10 cellular contexts compared by ENCODE assay signal in genomic region chr9:35078066-35078465, GRCh38. TPM values are rescaled to one million over a fixed set of nuclear protein-coding genes. Genes with fewer than 3 reads are reported as not detected.
A peak's percentile ranks its signal among the peaks of the same experiment; 100 is the strongest.
DNase-seq lines count a peak whose midpoint lies in the region; ATAC-seq, FAIRE-seq and TF ChIP-seq lines count a peak whose summit lies in the region.
"Had no signal": no experiment of that assay in that cellular context is flagged by ENCODE, and none has a peak within 500 bp of the region (broad histone marks: within the 10 kb centered on the region; RNA-seq: fewer than 3 reads in every experiment).

No MANE protein-coding gene starts in this region.

- no peak overlapping the region for H3K27ac ChIP-seq in CD8-positive, alpha-beta memory T cell (ENCODE audit: low read depth, low read length)
- H3K27ac ChIP-seq in KOPT-K1 (ENCODE audit: low read depth, low read length, poor library complexity, severe bottlenecking) (peak overlapping the region; percentile 89), K562 (ENCODE audit: extremely low read depth, low read depth, low read length) (no peak overlapping the region; the same call in 2 of the 3 replicates)
- H3K27ac ChIP-seq: transverse colon had no signal

- H3K9me3 Mint-ChIP-seq in CD8-positive, alpha-beta memory T cell, result no peaks in the 10 kb centered on the region
- no peaks in the 10 kb centered on the region for H3K9me3 Mint-ChIP-seq in nephron progenitor cell

- peaks cover 12% of the 10 kb centered on the region for H3K4me1 ChIP-seq in CD8-positive, alpha-beta memory T cell (ENCODE audit: insufficient read depth, low read length)
- H3K4me1 ChIP-seq in K562 (replicated peaks in 1 of 2; ENCODE audit: control insufficient read depth in 2 of 2, insufficient read depth in 2 of 2, low read length in 2 of 2), result peaks cover 3 to 28% of the 10 kb centered on the region in 2 experiments; a peak in 4 of 5 replicates

- H3K4me3 ChIP-seq in CD8-positive, alpha-beta memory T cell (ENCODE audit: low read length), result no peak overlapping the region
- peak overlapping the region; percentile 65 for H3K4me3 ChIP-seq in K562
- H3K4me3 ChIP-seq: transverse colon had no signal

- peaks cover 0 to 18% (median 4%) of the 10 kb centered on the region in 3 donors for H3K36me3 Mint-ChIP-seq in CD8-positive, alpha-beta memory T cell
- H3K36me3 Mint-ChIP-seq in nephron progenitor cell (ENCODE audit: low read depth), result peaks cover 29% of the 10 kb centered on the region

- no peak overlapping the region for H2AFZ ChIP-seq in K562 (ENCODE audit: low read depth, low read length)

- H3K9me3 ChIP-seq in CD8-positive, alpha-beta memory T cell (ENCODE audit: low read length), result no peaks in the 10 kb centered on the region
- no peaks in the 10 kb centered on the region for H3K9me3 ChIP-seq in KOPT-K1 (ENCODE audit: insufficient read depth, low read length, poor library complexity, severe bottlenecking)
- no peaks in the 10 kb centered on the region for H3K9me3 ChIP-seq in K562 (replicated peaks; ENCODE audit: control insufficient read depth, insufficient read depth, low read depth, low read length)
- H3K9me3 ChIP-seq: transverse colon had no signal

- H3K4me3 Mint-ChIP-seq in CD8-positive, alpha-beta memory T cell, result peak overlapping the region; percentile 91 to 96 (median 93)
- H3K4me3 Mint-ChIP-seq in nephron progenitor cell, result peak overlapping the region; percentile 89

- peak overlapping the region in 3 of 8 donors; percentile 12 to 57 (median 42) for H3K27ac Mint-ChIP-seq in CD8-positive, alpha-beta memory T cell
- no peak overlapping the region for H3K27ac Mint-ChIP-seq in nephron progenitor cell

- POLR2A ChIA-PET in CD8-positive, alpha-beta memory T cell (lab: Charles Lee), result no interaction called here
- POLR2A ChIA-PET in K562 (lab: Yijun Ruan, JAX), result interaction anchor here (1.0 to 1.9 kb wide), 2 partner anchors 13 to 14 kb away, joined by 4 to 13 read pairs; no protein-coding TSS in a partner anchor

- H3K4me1 Mint-ChIP-seq in CD8-positive, alpha-beta memory T cell, result peaks cover 18 to 33% (median 28%) of the 10 kb centered on the region in 3 donors
- peaks cover 32% of the 10 kb centered on the region for H3K4me1 Mint-ChIP-seq in nephron progenitor cell

- H3K27me3 ChIP-seq in CD8-positive, alpha-beta memory T cell (ENCODE audit: insufficient read depth, low read length, poor library complexity, severe bottlenecking), result no peaks in the 10 kb centered on the region
- no peaks in the 10 kb centered on the region for H3K27me3 ChIP-seq in K562 (ENCODE audit: control insufficient read depth in 2 of 2, insufficient read depth in 2 of 2, low read length in 2 of 2)
- H3K27me3 ChIP-seq: transverse colon had no signal

- FAIRE-seq in K562 (lab: Jason Lieb, UNC), result no peak

- no peaks in the 10 kb centered on the region for H3K27me3 Mint-ChIP-seq in CD8-positive, alpha-beta memory T cell
- no peaks in the 10 kb centered on the region for H3K27me3 Mint-ChIP-seq in nephron progenitor cell (ENCODE audit: low read depth, poor library complexity)

- 35% methylated on average over 4 of the region's 4 CpGs for WGBS in K562 (ENCODE audit: insufficient coverage, low coverage, missing lambda C conversion rate)

- in situ Hi-C loops in K562 (cut with MboI), result no loop called here

- CTCF ChIA-PET in CD8-positive, alpha-beta memory T cell (lab: Charles Lee), result interaction anchor here (2.9 to 5.7 kb wide), 3 partner anchors 18 to 25 kb away, joined by 8 to 51 read pairs (median 26); partner anchors contain the start of genes PIGO and STOML2
- CTCF ChIA-PET in K562 (lab: Yijun Ruan, JAX; ENCODE audit: low intra/inter-chr PET ratio), result no interaction called here

- no peaks in the 10 kb centered on the region for H4K20me1 ChIP-seq in K562 (replicated peaks; ENCODE audit: control insufficient read depth, insufficient read depth, low read length)

- no peak for TF ChIP-seq POLR2A in K562 (conservative IDR thresholded peaks at IDR 0.05)

- TF ChIP-seq RAD21 in K562 (CRISPR knock-in tag; conservative IDR thresholded peaks at IDR 0.05 in 1 of 2, IDR thresholded peaks at IDR 0.05 in 1 of 2), result no peak

- TF ChIP-seq CTCF in K562 (IDR thresholded peaks at IDR 0.05 in 2 of 3, conservative IDR thresholded peaks at IDR 0.05 in 1 of 3; ENCODE audit: insufficient read depth in 2 of 3, low read depth in 1 of 3, low read length in 3 of 3) (no peak), nephron progenitor cell (IDR thresholded peaks at IDR 0.05) (no peak)

- no peak for TF ChIP-seq EP300 in K562 (IDR thresholded peaks at IDR 0.05; ENCODE audit: low read length)

- H3K36me3 ChIP-seq in CD8-positive, alpha-beta memory T cell (ENCODE audit: insufficient read depth, low read length), result peaks cover 4% of the 10 kb centered on the region
- H3K36me3 ChIP-seq in KOPT-K1 (ENCODE audit: insufficient read depth, low read length) (peaks cover 52% of the 10 kb centered on the region), K562 (ENCODE audit: control insufficient read depth, insufficient read depth, low read length) (peaks cover 40% of the 10 kb centered on the region; the same call in 2 of the 3 replicates)
- H3K36me3 ChIP-seq: transverse colon had no signal

- no peak for DNase-seq in CD8-positive, alpha-beta memory T cell
- DNase-seq in K562 (ENCODE audit: extremely low read depth in 1 of 4, low spot score in 3 of 4) (no peak), nephron progenitor cell (no peak), NCI-H1048 (lab: John Stamatoyannopoulos, UW) (no peak), SKM-1 treated with dmso at 0.1 percent for 144 hours (lab: John Stamatoyannopoulos, UW; ENCODE audit: unreplicated experiment) (no peak)
- DNase-seq: NCI-H526 treated with DMSO at 0.1 percent for 48 hours, transverse colon had no signal

- H3K79me2 ChIP-seq in K562 (ENCODE audit: control insufficient read depth, insufficient read depth, low read length), result peaks cover 24% of the 10 kb centered on the region

- no peak for ATAC-seq in K562
- no peak for ATAC-seq in HG02588 (IDR thresholded peaks at IDR 0.05; ENCODE audit: unreplicated experiment)
- ATAC-seq in HG02970 (IDR thresholded peaks at IDR 0.05; ENCODE audit: low FRiP score, unreplicated experiment), result no peak

- H3K9me1 ChIP-seq in K562 (ENCODE audit: control insufficient read depth, insufficient read depth, low read length), result peaks cover 4% of the 10 kb centered on the region

- H3K9ac ChIP-seq in K562 (ENCODE audit: insufficient read depth in 1 of 2, low read depth in 2 of 2, low read length in 2 of 2), result peak overlapping the region; percentile 80 to 98

- no TSS peak for BruUV-seq in K562 (replicated peaks; lab: Mats Ljungman, UMichigan)

- intact Hi-C loops in K562 (cut with micrococcal nuclease), result no loop called here

- peak overlapping the region; percentile 93 for H3K4me2 ChIP-seq in K562 (ENCODE audit: insufficient read depth, low read length)

RNA-seq across cellular contexts. Expression of gene FANCG, which starts 1.7 kb away (rescaled TPM):
- total RNA-seq in CD8-positive, alpha-beta memory T cell, result 10 to 100 TPM; 90.6 to 95.4 TPM
- polyA plus RNA-seq in CD8-positive, alpha-beta memory T cell, result 10.0 TPM
- 129 and 224 TPM in 2 replicates for total RNA-seq in K562 (2011; cell fraction: chromatin; rRNA removed; ENCODE audit: low replicate concordance)
- total RNA-seq in K562 (2011; cell fraction: nucleolus; rRNA removed), result 134 and 157 TPM in 2 replicates
- total RNA-seq in K562 (2011; cell fraction: nucleoplasm; rRNA removed), result 133 and 142 TPM in 2 replicates
- total RNA-seq in K562 (2014; rRNA removed) (27.3 and 30.8 TPM in 2 replicates), K562 (2014; rRNA removed; fragmentation: Illumina TruSeq; extraction: Trizol) (26.4 and 28.3 TPM in 2 replicates), K562 (2015; rRNA removed; fragmentation: Illumina TruSeq; extraction: Trizol) (30.0 and 31.0 TPM in 2 replicates), K562 (2021) (38.4 and 41.2 TPM in 2 replicates)
- polyA plus RNA-seq in K562 (2011; rRNA removed) (30.4 and 34.6 TPM in 2 replicates), K562 (2014; fragmentation: Illumina TruSeq; extraction: Trizol) (33.3 and 34.4 TPM in 2 replicates), K562 (2014; fragmentation: Nextera tagmentation; extraction: Ambion mirVana) (10 to 100 TPM in 1 of 2 experiments, 1 to 10 TPM in 1; 7.5 to 12.2 TPM), K562 (2014; rRNA removed) (39.0 and 43.9 TPM in 2 replicates)
- 27.2 and 33.0 TPM in 2 replicates for polyA plus RNA-seq in K562 (2011; cell fraction: cytosol; rRNA removed)
- polyA plus RNA-seq in K562 (2011; cell fraction: nucleus; rRNA removed), result 203 and 225 TPM in 2 replicates
- 40.8 and 55.4 TPM in 2 replicates for polyA plus RNA-seq in K562 (2012)
- 17.1 and 23.9 TPM in 2 replicates for polyA minus RNA-seq in K562 (2011; rRNA and poly(A)+ RNA removed)
- polyA minus RNA-seq in K562 (2011; cell fraction: cytosol; rRNA and poly(A)+ RNA removed), result 14.3 and 32.8 TPM in 2 replicates
- polyA minus RNA-seq in K562 (2011; cell fraction: nucleus; rRNA and poly(A)+ RNA removed), result 57.6 and 74.3 TPM in 2 replicates

RNA-seq across cellular contexts. Expression of gene VCP, which starts 5.6 kb away (rescaled TPM):
- total RNA-seq in CD8-positive, alpha-beta memory T cell, result 100 to 1,000 TPM; 309 to 323 TPM
- 195 TPM for polyA plus RNA-seq in CD8-positive, alpha-beta memory T cell
- total RNA-seq in K562 (2011; cell fraction: chromatin; rRNA removed; ENCODE audit: low replicate concordance), result 216 and 351 TPM in 2 replicates
- total RNA-seq in K562 (2011; cell fraction: nucleolus; rRNA removed), result 188 and 217 TPM in 2 replicates
- 152 and 172 TPM in 2 replicates for total RNA-seq in K562 (2011; cell fraction: nucleoplasm; rRNA removed)
- total RNA-seq in K562 (2014; rRNA removed), result 192 and 235 TPM in 2 replicates
- 199 and 201 TPM in 2 replicates for total RNA-seq in K562 (2014; rRNA removed; fragmentation: Illumina TruSeq; extraction: Trizol)
- total RNA-seq in K562 (2015; rRNA removed; fragmentation: Illumina TruSeq; extraction: Trizol), result 199 TPM in 2 replicates
- total RNA-seq in K562 (2021), result 232 and 256 TPM in 2 replicates
- polyA plus RNA-seq in K562 (2011; rRNA removed), result 221 and 257 TPM in 2 replicates
- polyA plus RNA-seq in K562 (2011; cell fraction: cytosol; rRNA removed), result 155 and 189 TPM in 2 replicates
- 183 and 202 TPM in 2 replicates for polyA plus RNA-seq in K562 (2011; cell fraction: nucleus; rRNA removed)
- 167 and 233 TPM in 2 replicates for polyA plus RNA-seq in K562 (2012)
- 209 and 259 TPM in 2 replicates for polyA plus RNA-seq in K562 (2014; fragmentation: Illumina TruSeq; extraction: Trizol)
- 10 to 100 TPM in 1 of 2 experiments, 1 to 10 TPM in 1; 7.1 to 15.6 TPM for polyA plus RNA-seq in K562 (2014; fragmentation: Nextera tagmentation; extraction: Ambion mirVana)
- polyA plus RNA-seq in K562 (2014; rRNA removed), result 128 and 140 TPM in 2 replicates
- 359 and 459 TPM in 2 replicates for polyA minus RNA-seq in K562 (2011; rRNA and poly(A)+ RNA removed)
- 187 and 265 TPM in 2 replicates for polyA minus RNA-seq in K562 (2011; cell fraction: cytosol; rRNA and poly(A)+ RNA removed)
- polyA minus RNA-seq in K562 (2011; cell fraction: nucleus; rRNA and poly(A)+ RNA removed), result 78.8 and 118 TPM in 2 replicates

RNA-seq across cellular contexts. Expression of gene PIGO, which starts 18.3 kb away (rescaled TPM):
- total RNA-seq in CD8-positive, alpha-beta memory T cell, result 10 to 100 TPM; 31.7 to 32.1 TPM
- polyA plus RNA-seq in CD8-positive, alpha-beta memory T cell, result 26.4 TPM
- 32.8 and 68.6 TPM in 2 replicates for total RNA-seq in K562 (2011; cell fraction: chromatin; rRNA removed; ENCODE audit: low replicate concordance)
- 47.4 and 50.4 TPM in 2 replicates for total RNA-seq in K562 (2011; cell fraction: nucleolus; rRNA removed)
- total RNA-seq in K562 (2011; cell fraction: nucleoplasm; rRNA removed), result 42.5 and 44.3 TPM in 2 replicates
- total RNA-seq in K562 (2014; rRNA removed), result 11.3 and 11.5 TPM in 2 replicates
- total RNA-seq in K562 (2014; rRNA removed; fragmentation: Illumina TruSeq; extraction: Trizol), result 5.4 and 6.7 TPM in 2 replicates
- 5.7 TPM in 2 replicates for total RNA-seq in K562 (2015; rRNA removed; fragmentation: Illumina TruSeq; extraction: Trizol)
- 13.7 and 15.8 TPM in 2 replicates for total RNA-seq in K562 (2021)
- polyA plus RNA-seq in K562 (2011; rRNA removed), result 9.7 and 15.0 TPM in 2 replicates
- 14.0 and 17.3 TPM in 2 replicates for polyA plus RNA-seq in K562 (2011; cell fraction: cytosol; rRNA removed)
- 23.1 and 29.9 TPM in 2 replicates for polyA plus RNA-seq in K562 (2011; cell fraction: nucleus; rRNA removed)
- 8.0 and 12.3 TPM in 2 replicates for polyA plus RNA-seq in K562 (2012)
- 10.1 and 12.2 TPM in 2 replicates for polyA plus RNA-seq in K562 (2014; fragmentation: Illumina TruSeq; extraction: Trizol)
- 1 to 10 TPM; 5.6 to 5.9 TPM for polyA plus RNA-seq in K562 (2014; fragmentation: Nextera tagmentation; extraction: Ambion mirVana)
- 10.2 and 11.1 TPM in 2 replicates for polyA plus RNA-seq in K562 (2014; rRNA removed)
- 13.1 and 13.9 TPM in 2 replicates for polyA minus RNA-seq in K562 (2011; rRNA and poly(A)+ RNA removed)
- 10.6 and 15.7 TPM in 2 replicates for polyA minus RNA-seq in K562 (2011; cell fraction: cytosol; rRNA and poly(A)+ RNA removed)
- polyA minus RNA-seq in K562 (2011; cell fraction: nucleus; rRNA and poly(A)+ RNA removed), result 11.6 and 15.0 TPM in 2 replicates

RNA-seq across cellular contexts. Expression of gene STOML2, which starts 24.9 kb away (rescaled TPM):
- 100 to 1,000 TPM; 258 to 271 TPM for total RNA-seq in CD8-positive, alpha-beta memory T cell
- 88.9 TPM for polyA plus RNA-seq in CD8-positive, alpha-beta memory T cell
- 76.3 and 158 TPM in 2 replicates for total RNA-seq in K562 (2011; cell fraction: chromatin; rRNA removed; ENCODE audit: low replicate concordance)
- 104 and 106 TPM in 2 replicates for total RNA-seq in K562 (2011; cell fraction: nucleolus; rRNA removed)
- 71.8 and 73.3 TPM in 2 replicates for total RNA-seq in K562 (2011; cell fraction: nucleoplasm; rRNA removed)
- 215 and 273 TPM in 2 replicates for total RNA-seq in K562 (2014; rRNA removed)
- total RNA-seq in K562 (2014; rRNA removed; fragmentation: Illumina TruSeq; extraction: Trizol), result 109 and 132 TPM in 2 replicates
- total RNA-seq in K562 (2015; rRNA removed; fragmentation: Illumina TruSeq; extraction: Trizol), result 131 and 132 TPM in 2 replicates
- total RNA-seq in K562 (2021), result 211 and 214 TPM in 2 replicates
- polyA plus RNA-seq in K562 (2011; rRNA removed), result 196 and 209 TPM in 2 replicates
- 233 and 355 TPM in 2 replicates for polyA plus RNA-seq in K562 (2011; cell fraction: cytosol; rRNA removed)
- 280 and 299 TPM in 2 replicates for polyA plus RNA-seq in K562 (2011; cell fraction: nucleus; rRNA removed)
- polyA plus RNA-seq in K562 (2012), result 165 and 193 TPM in 2 replicates
- 174 and 184 TPM in 2 replicates for polyA plus RNA-seq in K562 (2014; fragmentation: Illumina TruSeq; extraction: Trizol)
- 100 to 1,000 TPM; 110 to 125 TPM for polyA plus RNA-seq in K562 (2014; fragmentation: Nextera tagmentation; extraction: Ambion mirVana)
- polyA plus RNA-seq in K562 (2014; rRNA removed), result 220 and 244 TPM in 2 replicates
- polyA minus RNA-seq in K562 (2011; rRNA and poly(A)+ RNA removed), result 71.8 and 110 TPM in 2 replicates
- polyA minus RNA-seq in K562 (2011; cell fraction: cytosol; rRNA and poly(A)+ RNA removed), result 42.0 and 53.1 TPM in 2 replicates
- 30.8 and 50.8 TPM in 2 replicates for polyA minus RNA-seq in K562 (2011; cell fraction: nucleus; rRNA and poly(A)+ RNA removed)

RNA-seq across cellular contexts. Expression of gene ATOSB, which starts 37.6 kb away (rescaled TPM):
- 1 to 10 TPM; 4.4 to 6.3 TPM for total RNA-seq in CD8-positive, alpha-beta memory T cell
- 6.4 TPM for polyA plus RNA-seq in CD8-positive, alpha-beta memory T cell
- 19.3 and 29.8 TPM in 2 replicates for total RNA-seq in K562 (2011; cell fraction: chromatin; rRNA removed; ENCODE audit: low replicate concordance)
- total RNA-seq in K562 (2011; cell fraction: nucleolus; rRNA removed), result 17.8 and 19.2 TPM in 2 replicates
- 17.0 and 19.8 TPM in 2 replicates for total RNA-seq in K562 (2011; cell fraction: nucleoplasm; rRNA removed)
- total RNA-seq in K562 (2014; rRNA removed), result 4.2 and 4.7 TPM in 2 replicates
- total RNA-seq in K562 (2014; rRNA removed; fragmentation: Illumina TruSeq; extraction: Trizol), result 2.1 and 2.3 TPM in 2 replicates
- 3.6 and 4.0 TPM in 2 replicates for total RNA-seq in K562 (2015; rRNA removed; fragmentation: Illumina TruSeq; extraction: Trizol)
- 4.0 and 6.0 TPM in 2 replicates for total RNA-seq in K562 (2021)
- polyA plus RNA-seq in K562 (2011; rRNA removed), result 8.0 and 10.2 TPM in 2 replicates
- 11.7 and 14.1 TPM in 2 replicates for polyA plus RNA-seq in K562 (2011; cell fraction: cytosol; rRNA removed)
- polyA plus RNA-seq in K562 (2011; cell fraction: nucleus; rRNA removed), result 45.1 and 49.8 TPM in 2 replicates
- 5.1 and 8.0 TPM in 2 replicates for polyA plus RNA-seq in K562 (2012)
- polyA plus RNA-seq in K562 (2014; fragmentation: Illumina TruSeq; extraction: Trizol), result 4.5 and 6.0 TPM in 2 replicates
- polyA plus RNA-seq in K562 (2014; fragmentation: Nextera tagmentation; extraction: Ambion mirVana), result 1 to 10 TPM in 1 of 2 experiments, under 1 TPM in 1; 0.45 to 1.1 TPM
- 6.4 and 7.0 TPM in 2 replicates for polyA plus RNA-seq in K562 (2014; rRNA removed)
- polyA minus RNA-seq in K562 (2011; rRNA and poly(A)+ RNA removed), result 4.9 and 5.3 TPM in 2 replicates
- 2.0 and 2.4 TPM in 2 replicates for polyA minus RNA-seq in K562 (2011; cell fraction: cytosol; rRNA and poly(A)+ RNA removed)
- 8.8 and 14.0 TPM in 2 replicates for polyA minus RNA-seq in K562 (2011; cell fraction: nucleus; rRNA and poly(A)+ RNA removed)
